In genomic region chr4:125520258-125520990, GRCh38 we compare ENCODE assay signal across 19 cellular contexts.
A peak's percentile ranks its signal among the peaks of the same experiment; 100 is the strongest.
DNase-seq lines count a peak whose midpoint lies in the region; ATAC-seq and TF ChIP-seq lines count a peak whose summit lies in the region.
"Had no signal": no experiment of that assay in that cellular context is flagged by ENCODE, and none has a peak within 500 bp of the region (broad histone marks: within the 10 kb centered on the region; RNA-seq: fewer than 3 reads in every experiment).

No MANE protein-coding gene starts in this region.

- peak overlapping the region; percentile 63 for H2AFZ ChIP-seq in SK-N-SH (ENCODE audit: low read depth)
- H2AFZ ChIP-seq in fibroblast of lung (ENCODE audit: low read length) = no peak overlapping the region

- DNase-seq in EL (peak; percentile 33), SK-N-SH (no peak), fibroblast of lung (ENCODE audit: low read depth in 2 of 2) (peak; percentile 14 to 79), non-pigmented ciliary epithelial cell (ENCODE audit: low read depth) (peak; percentile 48), NOMO-1 (lab: John Stamatoyannopoulos, UW; ENCODE audit: unreplicated experiment in 2 of 2) (no peak), NCI-H510A treated with DMSO at 0.1 percent for 48 hours (lab: John Stamatoyannopoulos, UW) (no peak), SW 1271 (lab: John Stamatoyannopoulos, UW) (no peak)
- DNase-seq: activated CD4-positive, alpha-beta T cell treated with anti-CD3 and anti-CD28 coated beads for 36 hours; activated CD8-positive, alpha-beta memory T cell treated with anti-CD3 and anti-CD28 coated beads, Interleukin-2, amount 50 U/mL, for 4 hours; activated naive CD4-positive, alpha-beta T cell; effector memory CD8-positive, alpha-beta T cell; GOT3; NCI-H1694 treated with DMSO at 0.1 percent for 48 hours; NCI-H446 treated with DMSO at 0.1 percent for 48 hours; nephron progenitor cell; SJCRH30; T1000 had no signal

- H4K20me1 ChIP-seq in SK-N-SH (ENCODE audit: insufficient read depth) = no peaks in the 10 kb centered on the region
- no peaks in the 10 kb centered on the region for H4K20me1 ChIP-seq in fibroblast of lung (ENCODE audit: control insufficient read depth, extremely low read depth, insufficient read depth, low read length)

- 17% methylated on average over 5 of the region's 5 CpGs for WGBS in SK-N-SH (ENCODE audit: low lambda C conversion rate)

- H3K27me3 ChIP-seq in SK-N-SH (ENCODE audit: insufficient read depth) = no peaks in the 10 kb centered on the region
- H3K27me3 ChIP-seq in fibroblast of lung (ENCODE audit: control insufficient read depth, insufficient read depth, low read length) = no peaks in the 10 kb centered on the region
- H3K27me3 ChIP-seq: breast epithelium, SJCRH30 had no signal

- H3K4me2 ChIP-seq in SK-N-SH = peak overlapping the region; percentile 47; the same call in 1 of the 2 replicates
- no peak overlapping the region for H3K4me2 ChIP-seq in fibroblast of lung (ENCODE audit: extremely low read depth, insufficient read depth, low read length)

- peaks cover 0 to 13% of the 10 kb centered on the region in 2 experiments; a peak in 2 of 4 replicates for H3K4me1 ChIP-seq in SK-N-SH (ENCODE audit: control insufficient read depth in 1 of 2, insufficient read depth in 2 of 2, low read depth in 1 of 2, low read length in 1 of 2)
- no peaks in the 10 kb centered on the region for H3K4me1 ChIP-seq in fibroblast of lung (ENCODE audit: control insufficient read depth, extremely low read depth, insufficient read depth, low read length)
- H3K4me1 ChIP-seq: breast epithelium, SJCRH30 had no signal

- CTCF ChIA-PET in SK-N-SH (lab: Yijun Ruan, JAX) = interaction anchor here (0.6 to 0.7 kb wide), 2 partner anchors 34 to 310 kb away, joined by 3 read pairs; no protein-coding TSS in a partner anchor

- no peak for TF ChIP-seq CTCF in SK-N-SH (IDR thresholded peaks at IDR 0.05)
- TF ChIP-seq CTCF in fibroblast of lung (conservative IDR thresholded peaks at IDR 0.05 in 1 of 2, IDR thresholded peaks at IDR 0.05 in 1 of 2; ENCODE audit: low read depth in 1 of 2, low read length in 2 of 2) = no peak

- H3K27ac ChIP-seq in SK-N-SH (ENCODE audit: low read depth in 2 of 2, low read length in 1 of 2) (peak overlapping the region; percentile 57 to 82; a peak in 3 of 4 replicates), fibroblast of lung (ENCODE audit: insufficient read depth, low read length) (no peak overlapping the region)
- H3K27ac ChIP-seq: breast epithelium, SJCRH30 had no signal

- H3K79me2 ChIP-seq in SK-N-SH (ENCODE audit: insufficient read depth) (no peaks in the 10 kb centered on the region; the same call in 1 of the 2 replicates), fibroblast of lung (ENCODE audit: control insufficient read depth, insufficient read depth, low read length) (no peaks in the 10 kb centered on the region)

- H3K9ac ChIP-seq in SK-N-SH (peak overlapping the region; percentile 8; the same call in 1 of the 2 replicates), fibroblast of lung (ENCODE audit: insufficient read depth, low read length) (no peak overlapping the region)

- peak overlapping the region in 1 of 2 experiments; percentile 6; a peak in 1 of 4 replicates for H3K4me3 ChIP-seq in SK-N-SH (ENCODE audit: low read depth in 2 of 2, low read length in 1 of 2)
- no peak overlapping the region for H3K4me3 ChIP-seq in fibroblast of lung (replicated peaks in 1 of 4; ENCODE audit: control extremely low read depth in 1 of 4, insufficient read depth in 1 of 4, low read depth in 3 of 4, low read length in 4 of 4)
- H3K4me3 ChIP-seq: breast epithelium, SJCRH30 had no signal

- H3K36me3 ChIP-seq in SK-N-SH (replicated peaks in 1 of 2; ENCODE audit: control insufficient read depth in 1 of 2, insufficient read depth in 2 of 2, low read length in 1 of 2) = no peaks in the 10 kb centered on the region
- no peaks in the 10 kb centered on the region for H3K36me3 ChIP-seq in fibroblast of lung (ENCODE audit: control insufficient read depth, insufficient read depth, low read length)
- H3K36me3 ChIP-seq: breast epithelium, SJCRH30 had no signal

- no peak for ATAC-seq in HG03565 (IDR thresholded peaks at IDR 0.05; ENCODE audit: unreplicated experiment)
- ATAC-seq: activated CD4-positive, alpha-beta T cell treated with anti-CD3 and anti-CD28 coated beads for 36 hours; effector memory CD8-positive, alpha-beta T cell had no signal

- no peak; a peak in 1 of 4 replicates for TF ChIP-seq EP300 in SK-N-SH (IDR thresholded peaks at IDR 0.05; ENCODE audit: borderline replicate concordance in 1 of 2, low read depth in 1 of 2, low read length in 1 of 2)

- H3K9me3 ChIP-seq in SK-N-SH (no peaks in the 10 kb centered on the region), fibroblast of lung (ENCODE audit: control insufficient read depth, insufficient read depth, low read depth, low read length) (no peaks in the 10 kb centered on the region)
- H3K9me3 ChIP-seq: breast epithelium, SJCRH30 had no signal

- TF ChIP-seq RAD21 in SK-N-SH (IDR thresholded peaks at IDR 0.05; ENCODE audit: low read length) = no peak

- H3F3A ChIP-seq in SK-N-SH (replicated peaks; ENCODE audit: insufficient read depth) = peaks cover 30% of the 10 kb centered on the region

- H3K9me2 ChIP-seq in SK-N-SH = no peaks in the 10 kb centered on the region

- POLR2A ChIA-PET in SK-N-SH (lab: Yijun Ruan, JAX) = no interaction called here

TF ChIP-seq in SK-N-SH, 30 proteins besides CTCF, POLR2A, EP300 and RAD21 (continues in another document):
- TF ChIP-seq REST (IDR thresholded peaks at IDR 0.05; ENCODE audit: low read depth, low read length) (no peak), ELF1 (IDR thresholded peaks at IDR 0.05) (0 out of 2 replicates have a peak, but pooled peaks have one; percentile 17), USF1 (IDR thresholded peaks at IDR 0.05; ENCODE audit: borderline replicate concordance, low read depth) (no peak), JUND (IDR thresholded peaks at IDR 0.05) (peak; percentile 47; the same call in 1 of the 2 replicates), FOXM1 (IDR thresholded peaks at IDR 0.05; ENCODE audit: low read depth) (no peak), FOSL2 (IDR thresholded peaks at IDR 0.05; ENCODE audit: borderline replicate concordance, low read depth) (peak; percentile 36; the same call in 1 of the 2 replicates), ZBTB33 (IDR thresholded peaks at IDR 0.05; ENCODE audit: borderline replicate concordance, low read depth) (no peak), GABPA (IDR thresholded peaks at IDR 0.05; ENCODE audit: low read depth) (no peak), RFX5 (IDR thresholded peaks at IDR 0.05; ENCODE audit: low read length) (no peak), MEF2A (IDR thresholded peaks at IDR 0.05; ENCODE audit: borderline replicate concordance, low read depth) (no peak), POLR2AphosphoS5 (IDR thresholded peaks at IDR 0.05; ENCODE audit: low read depth, low read length) (no peak), TCF12 (IDR thresholded peaks at IDR 0.05) (peak; percentile 44), FOXJ3 (CRISPR knock-in tag; IDR thresholded peaks at IDR 0.05) (no peak), MAX (IDR thresholded peaks at IDR 0.05; ENCODE audit: low read depth) (no peak)

Comparison
In these comparisons a context has a peak if more than half of its experiments do, and no peak if none do; other contexts are left out.
1. DNase-seq: peak in EL (single experiment), fibroblast of lung (2 of 2) and non-pigmented ciliary epithelial cell (single experiment); none in SK-N-SH (single experiment), NOMO-1 (0 of 2), NCI-H510A treated with DMSO at 0.1 percent for 48 hours (single experiment) and SW 1271 (0 of 2).